9 cellular contexts compared by ENCODE assay signal in genomic region chr18:48825101-48825745, GRCh38.
A peak's percentile ranks its signal among the peaks of the same experiment; 100 is the strongest.
DNase-seq lines count a peak whose midpoint lies in the region; ATAC-seq and TF ChIP-seq lines count a peak whose summit lies in the region.
"Had no signal": no experiment of that assay in that cellular context is flagged by ENCODE, and none has a peak within 500 bp of the region (broad histone marks: within the 10 kb centered on the region; RNA-seq: fewer than 3 reads in every experiment).

No MANE protein-coding gene starts in this region.

- H3K27me3 ChIP-seq in mammary epithelial cell (ENCODE audit: insufficient read depth, low read length), result no peaks in the 10 kb centered on the region

- H2AFZ ChIP-seq in mammary epithelial cell (ENCODE audit: low read depth, low read length), result no peak overlapping the region

- TF ChIP-seq CTCF in mammary epithelial cell (conservative IDR thresholded peaks at IDR 0.05 in 1 of 2, IDR thresholded peaks at IDR 0.05 in 1 of 2; ENCODE audit: extremely low read depth in 1 of 2, insufficient read depth in 1 of 2, low read depth in 1 of 2, low read length in 2 of 2), result no peak

- H3K4me2 ChIP-seq in mammary epithelial cell (ENCODE audit: insufficient read depth, low read depth, low read length), result peak overlapping the region; percentile 7

- in situ Hi-C loops in mammary epithelial cell (cut with MboI; ENCODE audit: low sequenced_read_pairs in 2 of 2), result no loop called here

- no TSS peak for BruUV-seq in mammary epithelial cell (replicated peaks; lab: Mats Ljungman, UMichigan)

- H3K4me3 ChIP-seq in mammary epithelial cell (replicated peaks in 1 of 3; ENCODE audit: insufficient read depth in 1 of 3, low read depth in 2 of 3, low read length in 3 of 3), result no peak overlapping the region

- H3K4me1 ChIP-seq in mammary epithelial cell (ENCODE audit: insufficient read depth, low read length), result peaks cover 13% of the 10 kb centered on the region

- no peaks in the 10 kb centered on the region for H4K20me1 ChIP-seq in mammary epithelial cell (ENCODE audit: insufficient read depth, low read length)

- dilution Hi-C loops in mammary epithelial cell (cut with HindIII; ENCODE audit: low sequenced_read_pairs), result loop anchor here (5.0 kb wide), 2 partner anchors 52 to 58 kb away; no protein-coding TSS in a partner anchor

- 12% methylated on average over 6 of the region's 6 CpGs for WGBS in mammary epithelial cell (ENCODE audit: low coverage, missing lambda C conversion rate)

- no peak overlapping the region for H3K27ac ChIP-seq in mammary epithelial cell (ENCODE audit: insufficient read depth, low read depth, low read length)

- H3K9ac ChIP-seq in mammary epithelial cell (ENCODE audit: insufficient read depth, low read length), result no peak overlapping the region

- no peaks in the 10 kb centered on the region for H3K36me3 ChIP-seq in mammary epithelial cell (ENCODE audit: insufficient read depth, low read length)

- H3K79me2 ChIP-seq in mammary epithelial cell (ENCODE audit: insufficient read depth, low read length), result no peaks in the 10 kb centered on the region

- ATAC-seq in stimulated activated naive CD8-positive, alpha-beta T cell treated with anti-CD3 and anti-CD28 coated beads, Interleukin-15, Interleukin-2, amounts not matched to agents 100 U/mL and 50 U/mL, for 24 hours, result no peak
- ATAC-seq in HG02623 (IDR thresholded peaks at IDR 0.05; ENCODE audit: unreplicated experiment) (no peak), GM21717 (IDR thresholded peaks at IDR 0.05; ENCODE audit: unreplicated experiment) (no peak), GM21825 (IDR thresholded peaks at IDR 0.05; ENCODE audit: unreplicated experiment) (no peak)

- CTCF ChIA-PET in mammary epithelial cell (lab: Charles Lee; ENCODE audit: low non-redundant PET), result no interaction called here

- H3K9me3 ChIP-seq in mammary epithelial cell (replicated peaks; ENCODE audit: insufficient read depth, low read length), result no peaks in the 10 kb centered on the region

- peak; percentile 79 for DNase-seq in M059J (ENCODE audit: low read depth)
- no peak for DNase-seq in mammary epithelial cell
- DNase-seq in islet precursor cell, result peak; percentile 59
- peak; percentile 1 for DNase-seq in stimulated activated naive CD8-positive, alpha-beta T cell treated with anti-CD3 and anti-CD28 coated beads, Interleukin-15, Interleukin-2, amounts not matched to agents 100 U/mL and 50 U/mL, for 24 hours
- DNase-seq in hypothalamus (lab: John Stamatoyannopoulos, UW), result no peak
- DNase-seq: NCI-H1436 treated with DMSO at 0.1 percent for 48 hours had no signal

- intact Hi-C loops in mammary epithelial cell (cut with micrococcal nuclease), result no loop called here

Comparison
In these comparisons a context has a peak if more than half of its experiments do, and no peak if none do; other contexts are left out.
1. DNase-seq: peak in M059J (single experiment), islet precursor cell (single experiment) and stimulated activated naive CD8-positive, alpha-beta T cell treated with anti-CD3 and anti-CD28 coated beads, Interleukin-15, Interleukin-2, amounts not matched to agents 100 U/mL and 50 U/mL, for 24 hours (single experiment); none in mammary epithelial cell (single experiment) and hypothalamus (0 of 51).